Comparison of ENCODE assay signal across 8 cellular contexts in genomic region chr7:151429555-151430331, GRCh38. TPM values are rescaled to one million over a fixed set of nuclear protein-coding genes. Genes with fewer than 3 reads are reported as not detected.
A peak's percentile ranks its signal among the peaks of the same experiment; 100 is the strongest.
DNase-seq lines count a peak whose midpoint lies in the region; ATAC-seq and TF ChIP-seq lines count a peak whose summit lies in the region.

No MANE protein-coding gene starts in this region.

- TF ChIP-seq CTCF in KMS-11 (conservative IDR thresholded peaks at IDR 0.05; ENCODE audit: low read depth, low read length) (no peak), colonic mucosa (IDR thresholded peaks at IDR 0.05) (no peak), RWPE1 (conservative IDR thresholded peaks at IDR 0.05; ENCODE audit: low read depth) (no peak)

- in situ Hi-C loops in HAP-1 (cut with MboI; ENCODE audit: low sequenced_read_pairs), result no loop called here

- peak overlapping the region; percentile 54 for H3K27ac Mint-ChIP-seq in activated CD4-positive, alpha-beta T cell treated with anti-CD3 and anti-CD28 coated beads, Interleukin-2, amount 10 ng/mL, durations not matched to agents 24 days and 14 days

- ATAC-seq in GM18861 (IDR thresholded peaks at IDR 0.05; ENCODE audit: unreplicated experiment), result peak; percentile 51

- H3K27ac ChIP-seq in KMS-11 (peak overlapping the region; percentile 66), colonic mucosa (no peak overlapping the region), RWPE1 (no peak overlapping the region)

- no peaks in the 10 kb centered on the region for H4K20me1 ChIP-seq in KMS-11 (ENCODE audit: insufficient read depth)

- no peaks in the 10 kb centered on the region for H3K36me3 Mint-ChIP-seq in activated CD4-positive, alpha-beta T cell treated with anti-CD3 and anti-CD28 coated beads, Interleukin-2, amount 10 ng/mL, durations not matched to agents 24 days and 14 days (ENCODE audit: low read depth)

- intact Hi-C loops in activated CD4-positive, alpha-beta T cell treated with anti-CD3 and anti-CD28 coated beads, Interleukin-2, amount 10 ng/mL, durations not matched to agents 24 days and 14 days (cut with micrococcal nuclease), result loop anchor here (2.0 kb wide), 1 partner anchor 15 kb away; no protein-coding TSS in a partner anchor
- intact Hi-C loops in colonic mucosa (cut with DNase I), result no loop called here

- H3K4me1 ChIP-seq in KMS-11 (ENCODE audit: low read depth, poor library complexity, severe bottlenecking) (peaks cover 30% of the 10 kb centered on the region), colonic mucosa (no peaks in the 10 kb centered on the region), HAP-1 (no peaks in the 10 kb centered on the region)

- H3K27me3 Mint-ChIP-seq in activated CD4-positive, alpha-beta T cell treated with anti-CD3 and anti-CD28 coated beads, Interleukin-2, amount 10 ng/mL, durations not matched to agents 24 days and 14 days, result peaks cover 2% of the 10 kb centered on the region

- H2AFZ ChIP-seq in KMS-11 (ENCODE audit: low read depth), result peak overlapping the region; percentile 42; the same call in 1 of the 2 replicates

- H3K4me2 ChIP-seq in KMS-11, result peak overlapping the region; percentile 56

- no peaks in the 10 kb centered on the region for H3K79me2 ChIP-seq in KMS-11 (ENCODE audit: insufficient read depth, low read depth)

- H3K4me1 Mint-ChIP-seq in activated CD4-positive, alpha-beta T cell treated with anti-CD3 and anti-CD28 coated beads, Interleukin-2, amount 10 ng/mL, durations not matched to agents 24 days and 14 days, result peaks cover 30% of the 10 kb centered on the region

- H3K27me3 ChIP-seq in KMS-11 (ENCODE audit: insufficient read depth, low read depth), result no peaks in the 10 kb centered on the region
- no peaks in the 10 kb centered on the region for H3K27me3 ChIP-seq in colonic mucosa
- no peaks in the 10 kb centered on the region; the same call in 1 of the 2 replicates for H3K27me3 ChIP-seq in HAP-1 (ENCODE audit: low read depth)

- H3K4me3 ChIP-seq in KMS-11 (IDR thresholded peaks at IDR 0.05; ENCODE audit: insufficient read depth, low read depth, low read length), result no peak overlapping the region
- no peak overlapping the region for H3K4me3 ChIP-seq in colonic mucosa
- H3K4me3 ChIP-seq in HAP-1, result no peak overlapping the region

- H3K36me3 ChIP-seq in KMS-11 (ENCODE audit: insufficient read depth) (no peaks in the 10 kb centered on the region), colonic mucosa (no peaks in the 10 kb centered on the region), HAP-1 (replicated peaks) (no peaks in the 10 kb centered on the region)

- DNase-seq in activated CD4-positive, alpha-beta T cell treated with anti-CD3 and anti-CD28 coated beads, Interleukin-2, amount 10 ng/mL, durations not matched to agents 24 days and 14 days, result peak; percentile 90
- DNase-seq in left kidney (ENCODE audit: low read depth, low spot score) (peak; percentile 22), colonic mucosa (no peak), RWPE1 (ENCODE audit: low spot score) (no peak), NCI-H2227 (lab: John Stamatoyannopoulos, UW; ENCODE audit: unreplicated experiment) (no peak), HAP-1 (ENCODE audit: low spot score in 2 of 2) (no peak)

- POLR2A ChIA-PET in RWPE1 (lab: Yijun Ruan, JAX; ENCODE audit: low non-redundant PET), result no interaction called here

- no peaks in the 10 kb centered on the region for H3K9me3 Mint-ChIP-seq in activated CD4-positive, alpha-beta T cell treated with anti-CD3 and anti-CD28 coated beads, Interleukin-2, amount 10 ng/mL, durations not matched to agents 24 days and 14 days

- no peaks in the 10 kb centered on the region for H3K9me3 ChIP-seq in colonic mucosa
- H3K9me3 ChIP-seq in HAP-1, result no peaks in the 10 kb centered on the region

- CTCF ChIA-PET in RWPE1 (lab: Yijun Ruan, JAX), result no interaction called here

- H3K4me3 Mint-ChIP-seq in activated CD4-positive, alpha-beta T cell treated with anti-CD3 and anti-CD28 coated beads, Interleukin-2, amount 10 ng/mL, durations not matched to agents 24 days and 14 days, result peak overlapping the region; percentile 58

- H3K9ac ChIP-seq in KMS-11 (no peak overlapping the region), colonic mucosa (ENCODE audit: low read depth in 2 of 2, low read length in 2 of 2) (no peak overlapping the region)

RNA-seq across cellular contexts. Expression of gene CRYGN, which starts 10.2 kb away (rescaled TPM):
- not detected in 2 replicates for total RNA-seq in activated CD4-positive, alpha-beta T cell treated with anti-CD3 and anti-CD28 coated beads, Interleukin-2, amount 10 ng/mL, durations not matched to agents 24 days and 14 days
- not detected for total RNA-seq in colonic mucosa

RNA-seq across cellular contexts. Expression of gene WDR86, which starts 19.9 kb away (rescaled TPM):
- total RNA-seq in activated CD4-positive, alpha-beta T cell treated with anti-CD3 and anti-CD28 coated beads, Interleukin-2, amount 10 ng/mL, durations not matched to agents 24 days and 14 days, result not detected in 2 replicates
- total RNA-seq in colonic mucosa, result 1 to 10 TPM in 1 of 2 donors, not detected in 1; 1.2 TPM

Comparison
In these comparisons a context has a peak if more than half of its experiments do, and no peak if none do; other contexts are left out.
1. DNase-seq: peak in activated CD4-positive, alpha-beta T cell treated with anti-CD3 and anti-CD28 coated beads, Interleukin-2, amount 10 ng/mL, durations not matched to agents 24 days and 14 days (single experiment) and left kidney (single experiment); none in colonic mucosa (single experiment), RWPE1 (single experiment), NCI-H2227 (single experiment) and HAP-1 (0 of 2).